Comparison of ENCODE assay signal across 26 cellular contexts in genomic region chr6:29478740-29479139, GRCh38. TPM values are rescaled to one million over a fixed set of nuclear protein-coding genes. Genes with fewer than 3 reads are reported as not detected.
"Had no signal": no experiment of that assay in that cellular context is flagged by ENCODE, and none has a peak within 500 bp of the region (broad histone marks: within the 10 kb centered on the region; RNA-seq: fewer than 3 reads in every experiment).

No MANE protein-coding gene starts in this region.

- H3K9me3 ChIP-seq: SK-N-SH had no signal

- H3K4me2 ChIP-seq: KMS-11, SK-N-SH had no signal

- DNase-seq: Kasumi-1, MM.1S, NCI-H1092, NCI-H1105 treated with DMSO at 0.1 percent for 48 hours, NCI-H1436, NCI-H187, NCI-H2029, NCI-H2081 treated with DMSO at 0.1 percent for 48 hours, NCI-H2171, NCI-H226, NCI-H446, NCI-H510A, NCI-H524 treated with DMSO at 0.1 percent for 48 hours, NCI-H69, NCI-H774, PC-3, SHP77, SK-N-SH, SW 1271, T-cell had no signal

- ATAC-seq: Panc1, PC-3, T-cell had no signal

- H3K27ac ChIP-seq: KMS-11, RWPE1 had no signal

- H3K9ac ChIP-seq: KMS-11, SK-N-SH had no signal

RNA-seq across cellular contexts. Expression of gene MAS1L, which starts 9.0 kb away (rescaled TPM):
- total RNA-seq: HT1080, M059J, PC-3, SK-MEL-5, T-cell had no signal
- polyA plus RNA-seq: SK-N-SH had no signal

RNA-seq across cellular contexts. Expression of gene OR2H1, which starts 21.8 kb away (rescaled TPM):
- total RNA-seq: HT1080, M059J, PC-3, SK-MEL-5, T-cell had no signal
- polyA plus RNA-seq: SK-N-SH had no signal

RNA-seq across cellular contexts. Expression of gene OR11A1, which starts 21.9 kb away (rescaled TPM):
- total RNA-seq: HT1080, M059J, PC-3, SK-MEL-5, T-cell had no signal
- polyA plus RNA-seq: SK-N-SH had no signal

RNA-seq across cellular contexts. Expression of gene OR10C1, which starts 39.6 kb away (rescaled TPM):
- total RNA-seq: HT1080, M059J, PC-3, SK-MEL-5, T-cell had no signal
- polyA plus RNA-seq: SK-N-SH had no signal
